In genomic region chr20:41173791-41174341, GRCh38 we compare ENCODE assay signal across 8 cellular contexts. TPM values are rescaled to one million over a fixed set of nuclear protein-coding genes. Genes with fewer than 3 reads are reported as not detected.
A peak's percentile ranks its signal among the peaks of the same experiment; 100 is the strongest.
DNase-seq lines count a peak whose midpoint lies in the region; ATAC-seq, FAIRE-seq and TF ChIP-seq lines count a peak whose summit lies in the region.

No MANE protein-coding gene starts in this region.

- peaks cover 32 to 48% (median 42%) of the 10 kb centered on the region in 3 donors for H3K36me3 ChIP-seq in skeletal muscle tissue (ENCODE audit: control insufficient read depth in 3 of 3, insufficient read depth in 3 of 3, low read length in 3 of 3)

- no peaks in the 10 kb centered on the region for H3K23me2 ChIP-seq in H9 (ENCODE audit: insufficient read length, low read depth, low read length, poor library complexity, severe bottlenecking)

- no peaks in the 10 kb centered on the region for H3K79me2 ChIP-seq in H9 (ENCODE audit: insufficient read depth, low read length)

- H2BK5ac ChIP-seq in H9 (ENCODE audit: insufficient read length, low read length) = no peak overlapping the region

- no peak overlapping the region for H2AFZ ChIP-seq in H9 (ENCODE audit: low read length)

- H3K18ac ChIP-seq in H9 (ENCODE audit: insufficient read length, low read depth, low read length) = no peak overlapping the region

- H3K79me1 ChIP-seq in H9 (ENCODE audit: insufficient read depth, low read depth, low read length, poor library complexity, severe bottlenecking) = no peaks in the 10 kb centered on the region

- no peak overlapping the region for H2BK12ac ChIP-seq in H9 (ENCODE audit: insufficient read length, low read depth, low read length)

- no peak overlapping the region for H3K23ac ChIP-seq in H9 (ENCODE audit: insufficient read length, low read depth, low read length)

- TF ChIP-seq POLR2A in H54 (IDR thresholded peaks at IDR 0.05; ENCODE audit: low read depth, low read length) = no peak

- intact Hi-C loops in right cardiac atrium (cut with DNase I) = loop anchor here (2.0 to 10.0 kb wide), 7 partner anchors 57 to 241 kb away; partner anchors contain the start of gene LPIN3 (in 2 of the 4)

- no peak overlapping the region for H3T11ph ChIP-seq in H9 (ENCODE audit: low read length)

- no peak overlapping the region for H2BK20ac ChIP-seq in H9 (ENCODE audit: low read depth, low read length, poor library complexity, severe bottlenecking)

- H3K9me3 ChIP-seq in H9 (ENCODE audit: control insufficient read depth, low read depth, low read length) = no peaks in the 10 kb centered on the region
- no peaks in the 10 kb centered on the region for H3K9me3 ChIP-seq in T-helper 17 cell (ENCODE audit: control insufficient read depth, low read length, poor library complexity, severe bottlenecking)
- no peaks in the 10 kb centered on the region for H3K9me3 ChIP-seq in right cardiac atrium (ENCODE audit: control insufficient read depth, low read length)
- no peaks in the 10 kb centered on the region for H3K9me3 ChIP-seq in skeletal muscle tissue (ENCODE audit: control insufficient read depth in 3 of 3, low read length in 3 of 3)

- H3K4me1 Mint-ChIP-seq in H9 (peaks cover 21 to 33% of the 10 kb centered on the region in 2 experiments), T-helper 17 cell (peaks cover 16% of the 10 kb centered on the region)

- H3K4me2 ChIP-seq in H9 (ENCODE audit: insufficient read depth, insufficient read length, low read length) = no peak overlapping the region

- no peak overlapping the region for H4K91ac ChIP-seq in H9 (ENCODE audit: insufficient read length, low read depth, low read length)

- no peak overlapping the region for H2BK120ac ChIP-seq in H9 (ENCODE audit: low read depth, low read length, poor library complexity, severe bottlenecking)

- H3K27ac ChIP-seq in H9 (ENCODE audit: insufficient read length, low read depth, low read length) (no peak overlapping the region), right cardiac atrium (ENCODE audit: low read length) (peak overlapping the region; percentile 40), skeletal muscle tissue (ENCODE audit: low read depth, low read length) (peak overlapping the region; percentile 3)

- H3K4me1 ChIP-seq in H9 (ENCODE audit: insufficient read depth, low read length) = peaks cover 3% of the 10 kb centered on the region; the same call in 1 of the 2 replicates
- peaks cover 25% of the 10 kb centered on the region for H3K4me1 ChIP-seq in right cardiac atrium (ENCODE audit: control insufficient read depth, insufficient read depth, low read length)
- peaks cover 62 to 71% (median 70%) of the 10 kb centered on the region in 3 donors for H3K4me1 ChIP-seq in skeletal muscle tissue (ENCODE audit: control insufficient read depth in 3 of 3, insufficient read depth in 3 of 3, low read length in 3 of 3)

- H3K27me3 ChIP-seq in H9 (ENCODE audit: insufficient read depth, low read length) = no peaks in the 10 kb centered on the region
- no peaks in the 10 kb centered on the region for H3K27me3 ChIP-seq in right cardiac atrium (ENCODE audit: control insufficient read depth, insufficient read depth)
- H3K27me3 ChIP-seq in skeletal muscle tissue (ENCODE audit: control insufficient read depth in 3 of 3, insufficient read depth in 3 of 3, low read length in 3 of 3) = no peaks in the 10 kb centered on the region

- no peak overlapping the region for H3K56ac ChIP-seq in H9 (ENCODE audit: insufficient read length, low read depth, low read length)

- FAIRE-seq in H54 (lab: Jason Lieb, UNC) = no peak

- no peak overlapping the region for H3K4me3 Mint-ChIP-seq in H9
- H3K4me3 Mint-ChIP-seq in T-helper 17 cell = no peak overlapping the region

- no peaks in the 10 kb centered on the region for H4K20me1 ChIP-seq in H9 (ENCODE audit: control insufficient read depth, insufficient read depth, insufficient read length)

- H3K4me3 ChIP-seq in right cardiac atrium (ENCODE audit: low read length) (no peak overlapping the region), skeletal muscle tissue (ENCODE audit: low read length in 3 of 3) (no peak overlapping the region)

- H3K9me3 Mint-ChIP-seq in H9 = no peaks in the 10 kb centered on the region

- no peak overlapping the region for H4K5ac ChIP-seq in H9 (ENCODE audit: insufficient read length, low read depth, low read length)

- no peak overlapping the region for H2BK15ac ChIP-seq in H9 (ENCODE audit: low read depth, low read length)

- H4K8ac ChIP-seq in H9 (replicated peaks; ENCODE audit: insufficient read length, low read depth, low read length) = no peak overlapping the region

- peaks cover 49 to 92% (median 71%) of the 10 kb centered on the region in 3 experiments; a peak in 6 of 7 replicates for H3K36me3 Mint-ChIP-seq in H9 (ENCODE audit: insufficient read depth in 1 of 3, low read depth in 3 of 3)
- H3K36me3 Mint-ChIP-seq in T-helper 17 cell (ENCODE audit: low read depth) = peaks cover 10% of the 10 kb centered on the region

- no peak overlapping the region for H2AK5ac ChIP-seq in H9 (ENCODE audit: insufficient read length, low read length)

- no peak overlapping the region for H3K9ac ChIP-seq in H9 (ENCODE audit: extremely low read depth, insufficient read length, low read length)
- peak overlapping the region in 2 of 3 donors; percentile 47 to 65 for H3K9ac ChIP-seq in skeletal muscle tissue (ENCODE audit: low read depth in 1 of 3, low read length in 3 of 3)

- H3K4ac ChIP-seq in H9 (ENCODE audit: low read depth, low read length) = no peak overlapping the region

- H3K27ac Mint-ChIP-seq in H9 (peak overlapping the region; percentile 40 to 97 (median 75); a peak in 2 of 7 replicates), T-helper 17 cell (peak overlapping the region; percentile 89)

- DNase-seq in H9 (peak; percentile 14), T-helper 17 cell (peak in 1 of 3 donors; percentile 5), right cardiac atrium (peak in 1 of 3 donors; percentile 62), dedifferentiated amniotic fluid mesenchymal stem cell (ENCODE audit: extremely low spot score) (no peak), H54 (ENCODE audit: insufficient read length, low spot score) (no peak), LoVo (ENCODE audit: low spot score) (no peak)

- TF ChIP-seq CTCF in H9 (conservative IDR thresholded peaks at IDR 0.05) = no peak

- ATAC-seq in T-helper 17 cell (no peak), right cardiac atrium (no peak), GM18870 (IDR thresholded peaks at IDR 0.05; ENCODE audit: unreplicated experiment) (no peak)

- H3K14ac ChIP-seq in H9 (ENCODE audit: insufficient read depth, low read length) = no peak overlapping the region

- H3K27me3 Mint-ChIP-seq in H9 (ENCODE audit: low read depth) (no peaks in the 10 kb centered on the region), T-helper 17 cell (no peaks in the 10 kb centered on the region)

- WGBS in H9 (ENCODE audit: extremely low coverage, insufficient read length, low lambda C conversion rate) = no CpG with 5 or more reads among the region's 13 CpGs
- WGBS in right cardiac atrium = 88% methylated on average over 13 of the region's 13 CpGs

RNA-seq across cellular contexts. Expression of gene PLCG1, which starts 36.5 kb away (rescaled TPM):
- 161 and 171 TPM in 2 replicates for total RNA-seq in H9 (2021)
- total RNA-seq in T-helper 17 cell = 100 to 1,000 TPM; 420 to 428 TPM
- 10 to 100 TPM; 50.1 to 62.2 (median 58.3) TPM for total RNA-seq in right cardiac atrium
- polyA plus RNA-seq in right cardiac atrium = 45.6 TPM
- total RNA-seq in skeletal muscle tissue = 66.3 TPM
